ENCODE assay signal across 27 cellular contexts in genomic region chr5:52427615-52428014, GRCh38.
"Had no signal": no experiment of that assay in that cellular context is flagged by ENCODE, and none has a peak within 500 bp of the region (broad histone marks: within the 10 kb centered on the region; RNA-seq: fewer than 3 reads in every experiment).

No MANE protein-coding gene starts in this region.

- ATAC-seq: effector memory CD8-positive, alpha-beta T cell; esophagus mucosa; foreskin keratinocyte; gastrocnemius medialis; gastroesophageal sphincter; heart left ventricle; heart right ventricle had no signal

- H3K27me3 ChIP-seq: colonic mucosa, dorsolateral prefrontal cortex, esophagus muscularis mucosa, esophagus squamous epithelium, foreskin keratinocyte, gastrocnemius medialis, gastroesophageal sphincter, heart left ventricle, heart right ventricle had no signal

- H3K9me3 ChIP-seq: colonic mucosa, esophagus squamous epithelium, gastrocnemius medialis, gastroesophageal sphincter had no signal

- H3K27ac ChIP-seq: colonic mucosa, coronary artery, dorsolateral prefrontal cortex, epithelial cell of prostate, esophagus muscularis mucosa, esophagus squamous epithelium, foreskin keratinocyte, gastrocnemius medialis, gastroesophageal sphincter, heart left ventricle, heart right ventricle had no signal

- FAIRE-seq: colon, endometrium, endothelial cell of umbilical vein had no signal

- H3K4me1 ChIP-seq: colonic mucosa, esophagus muscularis mucosa, esophagus squamous epithelium, foreskin keratinocyte, gastrocnemius medialis, gastroesophageal sphincter, heart left ventricle, heart right ventricle had no signal

- H3K36me3 ChIP-seq: colonic mucosa, esophagus muscularis mucosa, esophagus squamous epithelium, gastrocnemius medialis, gastroesophageal sphincter, heart left ventricle, heart right ventricle had no signal

- H3K4me3 ChIP-seq: colonic mucosa, coronary artery, dorsolateral prefrontal cortex, esophagus muscularis mucosa, esophagus squamous epithelium, gastrocnemius medialis, gastroesophageal sphincter, heart left ventricle, heart right ventricle had no signal

- DNase-seq: colonic mucosa; cortex of kidney; dermis blood vessel endothelial cell; dorsolateral prefrontal cortex; effector CD4-positive, alpha-beta T cell; effector CD8-positive, alpha-beta T cell; effector memory CD4-positive, alpha-beta T cell; effector memory CD8-positive, alpha-beta T cell; endodermal cell; erythroblast; esophagus squamous epithelium; foreskin fibroblast; foreskin keratinocyte; foreskin melanocyte; gastrocnemius medialis; glutamatergic neuron; head of caudate nucleus; heart left ventricle; heart right ventricle had no signal
